ENCODE assay signal across 9 cellular contexts in genomic region chr3:189316296-189317019, GRCh38.
DNase-seq lines count a peak whose midpoint lies in the region; TF ChIP-seq lines count a peak whose summit lies in the region.
"Had no signal": no experiment of that assay in that cellular context is flagged by ENCODE, and none has a peak within 500 bp of the region (broad histone marks: within the 10 kb centered on the region; RNA-seq: fewer than 3 reads in every experiment).

No MANE protein-coding gene starts in this region.

- peak overlapping the region; percentile 51 to 62 for H3K27ac ChIP-seq in prostate gland

- in situ Hi-C loops in T47D (cut with HindIII; ENCODE audit: low pct_unique_long_range_greater_than_20kb, low sequenced_read_pairs) = no loop called here

- H3K27me3 ChIP-seq in prostate gland (replicated peaks; ENCODE audit: insufficient read depth) = no peaks in the 10 kb centered on the region

- no peak for TF ChIP-seq CTCF in prostate gland (IDR thresholded peaks at IDR 0.05)

- no peak overlapping the region for H3K4me3 ChIP-seq in prostate gland

- no peaks in the 10 kb centered on the region for H3K9me3 ChIP-seq in prostate gland

- intact Hi-C loops in prostate gland (cut with DNase I) = no loop called here

- no peaks in the 10 kb centered on the region for H3K36me3 ChIP-seq in prostate gland

- DNase-seq in H4 (ENCODE audit: low spot score) = peak; percentile 86
- DNase-seq in NCI-H187 (lab: John Stamatoyannopoulos, UW) = peak; percentile 25 to 38
- DNase-seq in T47D (ENCODE audit: low read depth in 1 of 2, low spot score in 1 of 2) = peak; percentile 56 to 100
- DNase-seq in prostate gland (ENCODE audit: low spot score) = peak; percentile 84
- no peak for DNase-seq in NCI-H1930 (lab: John Stamatoyannopoulos, UW)
- no peak for DNase-seq in NCI-H1694 treated with DMSO at 0.1 percent for 48 hours (lab: John Stamatoyannopoulos, UW)
- no peak for DNase-seq in AG08396 (ENCODE audit: low spot score)
- DNase-seq in HK-2 (ENCODE audit: unreplicated experiment) = no peak
- DNase-seq: amniotic stem cell had no signal

- H3K4me1 ChIP-seq in prostate gland (replicated peaks) = no peaks in the 10 kb centered on the region

- WGBS in prostate gland = 28% methylated on average over 6 of the region's 6 CpGs

- TF ChIP-seq POLR2A in prostate gland (IDR thresholded peaks at IDR 0.05) = no peak

Comparison
In these comparisons a context has a peak if more than half of its experiments do, and no peak if none do; other contexts are left out.
1. DNase-seq: peak in H4 (single experiment), NCI-H187 (2 of 2), T47D (2 of 2) and prostate gland (single experiment); none in NCI-H1930 (0 of 2), NCI-H1694 treated with DMSO at 0.1 percent for 48 hours (single experiment), AG08396 (single experiment) and HK-2 (single experiment).